Comparison of ENCODE assay signal across 1 cellular context in genomic region chr7:100142461-100142860, GRCh38.
TF ChIP-seq lines count a peak whose summit lies in the region.

No MANE protein-coding gene starts in this region.

TF ChIP-seq in IMR-90, 13 proteins besides CTCF, POLR2A, EP300 and RAD21 (continued from another document):
- no peak for TF ChIP-seq USF2 (IDR thresholded peaks at IDR 0.05; ENCODE audit: low read depth, low read length)
TF ChIP-seq in IMR-90: peak in this region for 1.
